8 cellular contexts compared by ENCODE assay signal in the genomic region with DNA sequence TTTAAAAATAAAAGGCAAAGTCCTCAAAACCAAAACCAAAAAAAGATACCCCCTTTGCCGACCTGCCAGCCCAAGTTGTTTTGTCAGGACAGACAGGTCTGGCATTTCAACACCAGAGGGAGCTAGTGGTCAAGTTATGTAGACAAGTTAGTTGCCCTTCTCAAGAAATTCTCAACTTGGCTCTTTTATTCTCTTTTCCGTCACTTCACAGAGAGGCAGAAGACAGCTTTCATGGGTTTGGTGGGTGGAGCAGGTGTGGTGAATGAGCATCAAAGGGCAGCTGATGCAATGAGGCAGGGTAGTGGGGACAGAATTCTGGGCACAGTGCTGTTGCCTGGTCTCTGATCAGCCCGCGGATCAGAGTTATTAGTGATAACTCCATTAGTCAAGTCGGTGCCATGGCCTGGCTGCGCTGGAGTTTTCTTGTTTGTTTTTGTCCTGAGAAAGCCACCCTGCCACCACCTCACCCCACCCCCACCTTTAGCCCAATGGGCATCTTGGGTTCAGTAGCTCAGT.
A peak's percentile ranks its signal among the peaks of the same experiment; 100 is the strongest.
DNase-seq lines count a peak whose midpoint lies in the region; ATAC-seq, FAIRE-seq and TF ChIP-seq lines count a peak whose summit lies in the region.

No MANE protein-coding gene starts in this region.

- peak overlapping the region; percentile 70 for H3K27ac ChIP-seq in upper lobe of right lung

- no peaks in the 10 kb centered on the region for H3K27me3 ChIP-seq in upper lobe of right lung

- intact Hi-C loops in activated T-helper 2 cell treated with anti-CD3 and anti-CD28 coated beads, Interferon-gamma antibody, Interleukin-2, Interleukin-4, amounts not matched to agents 10 μg/mL and 5 μg/mL and 100 μg/mL, durations not matched to agents 14 hours and 24 hours and 36 hours (cut with micrococcal nuclease), result loop anchor here (1.0 to 2.0 kb wide), 3 partner anchors 370 to 657 kb away; no protein-coding TSS in a partner anchor
- intact Hi-C loops in upper lobe of right lung (cut with DNase I), result no loop called here

- no peak for DNase-seq in D721Med (ENCODE audit: insufficient read length, low spot score)
- peak; percentile 79 for DNase-seq in Jurkat, Clone E6-1 (ENCODE audit: low read depth, low spot score)
- DNase-seq in SHP77 (lab: John Stamatoyannopoulos, UW), result peak; percentile 43 to 49
- DNase-seq in activated T-helper 2 cell treated with anti-CD3 and anti-CD28 coated beads, Interferon-gamma antibody, Interleukin-2, Interleukin-4, amounts not matched to agents 10 μg/mL and 5 μg/mL and 100 μg/mL, durations not matched to agents 14 hours and 24 hours and 36 hours (ENCODE audit: low spot score), result peak; percentile 44
- DNase-seq in frontal cortex (ENCODE audit: low spot score in 2 of 2), result peak; percentile 36 to 59
- peak; percentile 84 for DNase-seq in osteocyte (ENCODE audit: extremely low spot score, unreplicated experiment)
- no peak for DNase-seq in upper lobe of right lung

- H3K4me1 ChIP-seq in upper lobe of right lung, result peaks cover 20% of the 10 kb centered on the region

- H3K4me3 ChIP-seq in Jurkat, Clone E6-1 (ENCODE audit: low read length), result no peak overlapping the region
- H3K4me3 ChIP-seq in upper lobe of right lung, result no peak overlapping the region

- no peaks in the 10 kb centered on the region for H3K9me3 Mint-ChIP-seq in activated T-helper 2 cell treated with anti-CD3 and anti-CD28 coated beads, Interferon-gamma antibody, Interleukin-2, Interleukin-4, amounts not matched to agents 10 μg/mL and 5 μg/mL and 100 μg/mL, durations not matched to agents 14 hours and 24 hours and 36 hours
- H3K9me3 Mint-ChIP-seq in osteocyte (ENCODE audit: unreplicated experiment), result no peaks in the 10 kb centered on the region

- no peaks in the 10 kb centered on the region for H3K9me3 ChIP-seq in upper lobe of right lung

- FAIRE-seq in D721Med (lab: Jason Lieb, UNC) (no peak), frontal cortex (lab: Jason Lieb, UNC) (no peak)

- H3K36me3 Mint-ChIP-seq in activated T-helper 2 cell treated with anti-CD3 and anti-CD28 coated beads, Interferon-gamma antibody, Interleukin-2, Interleukin-4, amounts not matched to agents 10 μg/mL and 5 μg/mL and 100 μg/mL, durations not matched to agents 14 hours and 24 hours and 36 hours (ENCODE audit: low read depth), result no peaks in the 10 kb centered on the region
- peaks cover 5% of the 10 kb centered on the region for H3K36me3 Mint-ChIP-seq in osteocyte (ENCODE audit: unreplicated experiment)

- no peak overlapping the region for H3K4me3 Mint-ChIP-seq in activated T-helper 2 cell treated with anti-CD3 and anti-CD28 coated beads, Interferon-gamma antibody, Interleukin-2, Interleukin-4, amounts not matched to agents 10 μg/mL and 5 μg/mL and 100 μg/mL, durations not matched to agents 14 hours and 24 hours and 36 hours (ENCODE audit: low read depth)
- H3K4me3 Mint-ChIP-seq in osteocyte (ENCODE audit: unreplicated experiment), result no peak overlapping the region

- peak; percentile 77 for ATAC-seq in upper lobe of right lung
- ATAC-seq in GM18909 (IDR thresholded peaks at IDR 0.05; ENCODE audit: poor library complexity, unreplicated experiment), result no peak

- peaks cover 6% of the 10 kb centered on the region for H3K27me3 Mint-ChIP-seq in activated T-helper 2 cell treated with anti-CD3 and anti-CD28 coated beads, Interferon-gamma antibody, Interleukin-2, Interleukin-4, amounts not matched to agents 10 μg/mL and 5 μg/mL and 100 μg/mL, durations not matched to agents 14 hours and 24 hours and 36 hours (ENCODE audit: low read depth)
- no peaks in the 10 kb centered on the region for H3K27me3 Mint-ChIP-seq in osteocyte (ENCODE audit: unreplicated experiment)

- H3K4me1 Mint-ChIP-seq in activated T-helper 2 cell treated with anti-CD3 and anti-CD28 coated beads, Interferon-gamma antibody, Interleukin-2, Interleukin-4, amounts not matched to agents 10 μg/mL and 5 μg/mL and 100 μg/mL, durations not matched to agents 14 hours and 24 hours and 36 hours (ENCODE audit: low read depth), result peaks cover 2% of the 10 kb centered on the region
- H3K4me1 Mint-ChIP-seq in osteocyte (ENCODE audit: unreplicated experiment), result peaks cover 14% of the 10 kb centered on the region

- no peak overlapping the region for H3K27ac Mint-ChIP-seq in activated T-helper 2 cell treated with anti-CD3 and anti-CD28 coated beads, Interferon-gamma antibody, Interleukin-2, Interleukin-4, amounts not matched to agents 10 μg/mL and 5 μg/mL and 100 μg/mL, durations not matched to agents 14 hours and 24 hours and 36 hours
- no peak overlapping the region for H3K27ac Mint-ChIP-seq in osteocyte (ENCODE audit: unreplicated experiment)

- peak; percentile 70 for TF ChIP-seq CTCF in D721Med (IDR thresholded peaks at IDR 0.05; ENCODE audit: insufficient read depth, missing control alignments)
- TF ChIP-seq CTCF in osteocyte (IDR thresholded peaks at IDR 0.05), result peak; percentile 83
- peak; percentile 83 for TF ChIP-seq CTCF in upper lobe of right lung (IDR thresholded peaks at IDR 0.05)

- no peaks in the 10 kb centered on the region for H3K36me3 ChIP-seq in upper lobe of right lung

Comparison
In these comparisons a context has a peak if more than half of its experiments do, and no peak if none do; other contexts are left out.
1. DNase-seq: peak in Jurkat, Clone E6-1 (single experiment), SHP77 (2 of 2), activated T-helper 2 cell treated with anti-CD3 and anti-CD28 coated beads, Interferon-gamma antibody, Interleukin-2, Interleukin-4, amounts not matched to agents 10 μg/mL and 5 μg/mL and 100 μg/mL, durations not matched to agents 14 hours and 24 hours and 36 hours (single experiment), frontal cortex (2 of 2) and osteocyte (single experiment); none in D721Med (single experiment) and upper lobe of right lung (single experiment).
2. Peak in every context shown above with its lines, with median percentiles within 50 percentile points of each other: CTCF ChIP-seq.